Comparison of ENCODE assay signal across 1 cellular context in the genomic region with DNA sequence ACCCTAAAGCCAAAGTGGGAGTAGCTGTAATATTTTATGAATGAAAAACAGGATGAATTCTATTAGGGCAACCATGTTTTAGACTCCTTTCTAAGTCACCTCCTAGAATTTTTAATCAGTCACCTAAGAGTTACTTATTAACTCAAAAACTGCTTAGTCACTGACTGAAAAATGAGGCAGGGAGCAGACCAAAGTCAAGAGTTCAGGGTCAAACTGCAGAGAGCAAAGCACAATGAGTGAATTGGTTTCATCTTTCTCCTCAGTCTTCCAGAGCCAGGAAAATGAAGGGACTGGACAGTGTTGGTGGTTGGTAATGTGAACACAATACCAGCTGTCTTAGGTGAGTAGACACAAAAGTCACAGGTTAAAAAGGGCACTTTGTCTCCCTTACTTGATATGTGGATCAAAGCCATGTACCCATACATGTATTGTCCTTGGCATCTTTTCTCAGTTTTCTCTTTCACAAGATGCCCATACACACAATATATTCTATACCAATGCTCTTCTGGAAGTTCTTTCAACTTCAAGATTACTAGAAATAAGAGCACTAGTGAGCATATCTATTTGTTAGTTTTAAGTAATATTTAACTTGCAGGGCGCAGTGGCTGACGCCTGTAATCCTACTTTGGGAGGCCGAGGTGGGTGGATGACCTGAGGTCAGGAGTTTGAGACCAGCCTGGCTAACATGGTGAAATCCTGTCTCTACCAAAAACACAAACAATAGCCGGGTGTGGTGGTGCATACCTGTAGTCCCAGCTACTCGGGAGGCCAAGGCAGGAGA.
TF ChIP-seq lines count a peak whose summit lies in the region.

No MANE protein-coding gene starts in this region.

TF ChIP-seq in K562, 482 proteins besides CTCF, POLR2A, EP300 and RAD21 (continued from another document):
- TF ChIP-seq, protein P1, sequence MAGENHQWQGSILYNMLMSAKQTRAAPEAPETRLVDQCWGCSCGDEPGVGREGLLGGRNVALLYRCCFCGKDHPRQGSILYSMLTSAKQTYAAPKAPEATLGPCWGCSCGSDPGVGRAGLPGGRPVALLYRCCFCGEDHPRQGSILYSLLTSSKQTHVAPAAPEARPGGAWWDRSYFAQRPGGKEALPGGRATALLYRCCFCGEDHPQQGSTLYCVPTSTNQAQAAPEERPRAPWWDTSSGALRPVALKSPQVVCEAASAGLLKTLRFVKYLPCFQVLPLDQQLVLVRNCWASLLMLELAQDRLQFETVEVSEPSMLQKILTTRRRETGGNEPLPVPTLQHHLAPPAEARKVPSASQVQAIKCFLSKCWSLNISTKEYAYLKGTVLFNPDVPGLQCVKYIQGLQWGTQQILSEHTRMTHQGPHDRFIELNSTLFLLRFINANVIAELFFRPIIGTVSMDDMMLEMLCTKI (IDR thresholded peaks at IDR 0.05; ENCODE audit: partially characterized antibody) = no peak
- peak; percentile 65 for TF ChIP-seq C11orf30 (IDR thresholded peaks at IDR 0.05; ENCODE audit: low read depth)
- TF ChIP-seq MAFF (IDR thresholded peaks at IDR 0.05; ENCODE audit: low read length) = peak; percentile 56; the same call in 1 of the 2 replicates
- TF ChIP-seq, protein P2, sequence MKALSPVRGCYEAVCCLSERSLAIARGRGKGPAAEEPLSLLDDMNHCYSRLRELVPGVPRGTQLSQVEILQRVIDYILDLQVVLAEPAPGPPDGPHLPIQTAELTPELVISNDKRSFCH (CRISPR knock-in tag; IDR thresholded peaks at IDR 0.05) = no peak
- TF ChIP-seq, protein P2 (tag; IDR thresholded peaks at IDR 0.05) = no peak
- TF ChIP-seq ZNF316 (IDR thresholded peaks at IDR 0.05) = peak; percentile 75
- peak; percentile 87 for TF ChIP-seq ESRRA (IDR thresholded peaks at IDR 0.05; ENCODE audit: borderline replicate concordance, low read depth)
- no peak for TF ChIP-seq NR2C1 (IDR thresholded peaks at IDR 0.05)
- 0 out of 2 replicates have a peak, but pooled peaks have one; percentile 31 for TF ChIP-seq NR2C1 (tag; IDR thresholded peaks at IDR 0.05)
- TF ChIP-seq OTX1 (CRISPR knock-in tag; IDR thresholded peaks at IDR 0.05) = no peak
TF ChIP-seq in K562: peak in this region for 10.
